ENCODE assay signal across 10 cellular contexts in genomic region chr1:18953656-18954259, GRCh38. TPM values are rescaled to one million over a fixed set of nuclear protein-coding genes. Genes with fewer than 3 reads are reported as not detected.
DNase-seq lines count a peak whose midpoint lies in the region; ATAC-seq and TF ChIP-seq lines count a peak whose summit lies in the region.
"Had no signal": no experiment of that assay in that cellular context is flagged by ENCODE, and none has a peak within 500 bp of the region (broad histone marks: within the 10 kb centered on the region; RNA-seq: fewer than 3 reads in every experiment).

No MANE protein-coding gene starts in this region.

- H4K20me1 ChIP-seq in GM23338 (replicated peaks; ENCODE audit: insufficient read depth) = peaks cover 9% of the 10 kb centered on the region

- CTCF ChIA-PET in A673 (lab: Charles Lee) = no interaction called here

- H3K9me3 ChIP-seq in A673 (ENCODE audit: low read depth, low read length, poor library complexity, severe bottlenecking) = no peaks in the 10 kb centered on the region

- peaks cover 44% of the 10 kb centered on the region for H3K4me1 ChIP-seq in A673 (ENCODE audit: insufficient read depth, low read length, poor library complexity, severe bottlenecking)
- H3K4me1 ChIP-seq in GM23338 (ENCODE audit: insufficient read depth) = peaks cover 33% of the 10 kb centered on the region

- H3K4me1 Mint-ChIP-seq in chondrocyte (ENCODE audit: low read depth) = peaks cover 72% of the 10 kb centered on the region
- peaks cover 56 to 76% (median 68%) of the 10 kb centered on the region in 3 donors for H3K4me1 Mint-ChIP-seq in naive B cell
- H3K4me1 Mint-ChIP-seq in GM23338 = peaks cover 31% of the 10 kb centered on the region

- H3K4me2 ChIP-seq in GM23338 = no peak overlapping the region

- H3K27ac Mint-ChIP-seq in chondrocyte (ENCODE audit: unreplicated experiment) (peak overlapping the region; percentile 94), naive B cell (peak overlapping the region in 4 of 6 donors; percentile 57 to 100 (median 64)), GM23338 (no peak overlapping the region)

- H2AFZ ChIP-seq in GM23338 = no peak overlapping the region

- H3K9me3 Mint-ChIP-seq in chondrocyte (ENCODE audit: low read depth) (no peaks in the 10 kb centered on the region), naive B cell (no peaks in the 10 kb centered on the region), GM23338 (no peaks in the 10 kb centered on the region; the same call in 2 of the 3 replicates)

- intact Hi-C loops in A673 (cut with micrococcal nuclease; ENCODE audit: unreplicated experiment) = no loop called here
- intact Hi-C loops in head of caudate nucleus (cut with DNase I) = loop anchor here (5.0 kb wide), 1 partner anchor 46 kb away; no protein-coding TSS in a partner anchor

- POLR2A ChIA-PET in A673 (lab: Charles Lee; ENCODE audit: low non-redundant PET) = interaction anchor here (0.6 kb wide), 1 partner anchor 257 kb away, joined by 3 read pairs; no protein-coding TSS in a partner anchor

- no peak overlapping the region for H3K27ac ChIP-seq in A673 (ENCODE audit: low read depth, low read length, poor library complexity, severe bottlenecking)
- H3K27ac ChIP-seq in GM23338 (ENCODE audit: low read depth) = no peak overlapping the region
- H3K27ac ChIP-seq: HL-60 had no signal

- H3K36me3 Mint-ChIP-seq in chondrocyte (ENCODE audit: low read depth) = no peaks in the 10 kb centered on the region
- H3K36me3 Mint-ChIP-seq in naive B cell = no peaks in the 10 kb centered on the region
- H3K36me3 Mint-ChIP-seq in GM23338 (ENCODE audit: low read depth) = no peaks in the 10 kb centered on the region; the same call in 2 of the 3 replicates

- H3K4me3 Mint-ChIP-seq in chondrocyte (ENCODE audit: unreplicated experiment) = peak overlapping the region; percentile 83
- H3K4me3 Mint-ChIP-seq in naive B cell = peak overlapping the region; percentile 26 to 92 (median 84)
- no peak overlapping the region for H3K4me3 Mint-ChIP-seq in GM23338

- H3K4me3 ChIP-seq in A673 (ENCODE audit: low read depth, low read length, poor library complexity, severe bottlenecking) (peak overlapping the region; percentile 80), GM23338 (no peak overlapping the region)

- H3F3A ChIP-seq in GM23338 (replicated peaks; ENCODE audit: low read depth) = 0 out of 2 replicates have a peak, but pooled peaks cover 2% of the 10 kb centered on the region

- H3K36me3 ChIP-seq in A673 (ENCODE audit: insufficient read depth, low read length, poor library complexity, severe bottlenecking) (no peaks in the 10 kb centered on the region), GM23338 (ENCODE audit: insufficient read depth) (no peaks in the 10 kb centered on the region)

- 0 out of 2 replicates have a peak, but pooled peaks cover 4% of the 10 kb centered on the region for H3K79me2 ChIP-seq in GM23338 (replicated peaks; ENCODE audit: insufficient read depth)

- TF ChIP-seq CTCF in A673 (conservative IDR thresholded peaks at IDR 0.05; ENCODE audit: low read depth, low read length) (no peak), chondrocyte (IDR thresholded peaks at IDR 0.05) (no peak), GM23338 (conservative IDR thresholded peaks at IDR 0.05; ENCODE audit: low read depth in 2 of 2) (no peak)

- ATAC-seq in naive B cell (ENCODE audit: low read depth in 2 of 2) (no peak), GM23338 (no peak), HG02763 (IDR thresholded peaks at IDR 0.05; ENCODE audit: unreplicated experiment) (no peak)

- no peaks in the 10 kb centered on the region for H3K27me3 Mint-ChIP-seq in chondrocyte (ENCODE audit: low read depth)
- H3K27me3 Mint-ChIP-seq in naive B cell = peaks cover 0 to 13% (median 6%) of the 10 kb centered on the region in 3 donors
- peaks cover 47% of the 10 kb centered on the region for H3K27me3 Mint-ChIP-seq in GM23338 (ENCODE audit: insufficient read depth, low read depth, poor library complexity)

- no peaks in the 10 kb centered on the region for H3K27me3 ChIP-seq in A673 (replicated peaks; ENCODE audit: insufficient read depth, low read depth, low read length, poor library complexity)
- peaks cover 31% of the 10 kb centered on the region for H3K27me3 ChIP-seq in GM23338 (ENCODE audit: insufficient read depth)

- no peak for DNase-seq in A673 (ENCODE audit: low spot score)
- DNase-seq in HuH-7.5 (ENCODE audit: low spot score) = peak; percentile 6
- DNase-seq in chondrocyte (ENCODE audit: low spot score) = no peak
- no peak for DNase-seq in naive B cell
- no peak for DNase-seq in GM23338 (ENCODE audit: low spot score)
- no peak for DNase-seq in DMS79 treated with DMSO at 0.1 percent for 48 hours (lab: John Stamatoyannopoulos, UW)
- DNase-seq in head of caudate nucleus = no peak
- DNase-seq: stimulated activated CD4-positive, alpha-beta T cell treated with anti-CD3 and anti-CD28 coated beads, Interleukin-12 subunit alpha, Interleukin-12 subunit beta, amount 100 ng/mL, for 4 hours had no signal

- BruUV-seq in A673 (replicated peaks; lab: Mats Ljungman, UMichigan) = no TSS peak

- no peaks in the 10 kb centered on the region for H3K9me2 ChIP-seq in GM23338 (ENCODE audit: insufficient read depth)

TF ChIP-seq in GM23338, 12 proteins besides CTCF, POLR2A, EP300 and RAD21 (continues in another document):
- TF ChIP-seq EZH2 (IDR thresholded peaks at IDR 0.05; ENCODE audit: low read depth, unreplicated experiment) (no peak), CREB1 (CRISPR knock-in tag; IDR thresholded peaks at IDR 0.05; ENCODE audit: low read depth) (no peak), NANOG (IDR thresholded peaks at IDR 0.05; ENCODE audit: borderline replicate concordance) (no peak), ZNF462 (CRISPR knock-in tag; IDR thresholded peaks at IDR 0.05) (no peak), ZNF331 (CRISPR knock-in tag; IDR thresholded peaks at IDR 0.05; ENCODE audit: low read depth) (no peak)

RNA-seq across cellular contexts. Expression of gene IFFO2, which starts 2.7 kb away (rescaled TPM):
- 13.3 and 16.3 TPM in 2 replicates for total RNA-seq in A673 (2021)
- 13.9 to 18.9 TPM (median 18.8 TPM) in 3 replicates for total RNA-seq in chondrocyte
- 1 to 10 TPM in 4 of 6 donors, under 1 TPM in 2; 0.09 to 3.2 (median 1.4) TPM for polyA plus RNA-seq in naive B cell (ENCODE audit: low read depth in 6 of 6)
- total RNA-seq in GM23338 (2014; rRNA removed; shearing (Covaris generic)) = 7.5 and 13.2 TPM in 2 replicates
- 0.71 and 1.5 TPM in 2 replicates for polyA plus RNA-seq in GM23338 (2016; fragmentation: Nextera tagmentation; extraction: Ambion mirVana)

RNA-seq across cellular contexts. Expression of gene ALDH4A1, which starts 51.4 kb away (rescaled TPM):
- total RNA-seq in A673 (2021) (18.4 and 23.1 TPM in 2 replicates), chondrocyte (9.3 to 15.0 TPM (median 14.2 TPM) in 3 replicates)
- polyA plus RNA-seq in naive B cell (ENCODE audit: low read depth in 6 of 6) (1 to 10 TPM in 4 of 6 donors, under 1 TPM in 2; 0.96 to 6.7 (median 1.1) TPM), GM23338 (2016; fragmentation: Nextera tagmentation; extraction: Ambion mirVana) (11.3 and 13.5 TPM in 2 replicates)
- total RNA-seq in GM23338 (2014; rRNA removed; shearing (Covaris generic)) = 33.8 and 36.9 TPM in 2 replicates
